14 cellular contexts compared by ENCODE assay signal in the genomic region with DNA sequence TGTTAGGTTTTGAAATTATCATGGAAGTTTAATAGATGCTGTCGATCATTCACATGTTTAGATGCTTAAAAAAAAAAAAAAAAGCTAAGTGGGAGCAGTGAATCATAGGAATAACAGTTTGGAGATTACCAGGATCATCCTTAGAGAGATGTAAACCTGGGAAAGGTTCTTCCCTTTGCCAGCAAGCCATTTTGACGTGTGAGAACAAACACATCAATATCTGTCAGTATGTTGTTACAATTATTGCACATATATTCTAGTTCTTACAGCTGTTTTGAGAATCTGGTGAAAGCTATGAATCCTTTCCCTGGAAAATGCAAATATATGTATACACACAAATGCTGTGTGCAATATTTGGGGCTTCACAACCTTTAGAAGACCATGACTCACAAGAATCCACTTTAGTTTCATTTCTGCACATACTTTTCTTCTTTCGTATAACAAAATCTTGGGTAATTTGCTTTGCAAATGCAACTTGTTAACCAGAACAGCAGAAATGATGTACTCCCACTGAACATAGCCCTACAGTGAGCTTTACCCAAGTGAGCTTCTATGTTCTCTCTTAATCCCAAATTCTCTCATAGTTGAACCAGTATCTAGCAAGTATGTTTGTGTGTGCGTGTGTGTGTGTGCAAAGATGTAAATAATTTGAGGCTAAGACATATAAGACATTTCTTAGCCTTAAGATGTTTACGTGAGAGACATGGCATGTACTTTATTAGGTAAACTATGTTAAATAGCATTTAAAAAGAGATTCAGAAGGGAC. TPM values are rescaled to one million over a fixed set of nuclear protein-coding genes. Genes with fewer than 3 reads are reported as not detected.
A peak's percentile ranks its signal among the peaks of the same experiment; 100 is the strongest.
DNase-seq lines count a peak whose midpoint lies in the region; ATAC-seq, FAIRE-seq and TF ChIP-seq lines count a peak whose summit lies in the region.
"Had no signal": no experiment of that assay in that cellular context is flagged by ENCODE, and none has a peak within 500 bp of the region (broad histone marks: within the 10 kb centered on the region; RNA-seq: fewer than 3 reads in every experiment).

No MANE protein-coding gene starts in this region.

- no peak for TF ChIP-seq EP300 in A549 (IDR thresholded peaks at IDR 0.05)

- TF ChIP-seq CTCF in A549 (IDR thresholded peaks at IDR 0.05) (no peak), mammary epithelial cell (conservative IDR thresholded peaks at IDR 0.05 in 1 of 2, IDR thresholded peaks at IDR 0.05 in 1 of 2; ENCODE audit: extremely low read depth in 1 of 2, insufficient read depth in 1 of 2, low read depth in 1 of 2, low read length in 2 of 2) (no peak)

- H3K27ac ChIP-seq in A549 (peak overlapping the region in 1 of 2 experiments; percentile 9; a peak in 1 of 6 replicates), mammary epithelial cell (ENCODE audit: insufficient read depth, low read depth, low read length) (no peak overlapping the region)

- peak overlapping the region; percentile 43 for H3K27ac Mint-ChIP-seq in activated naive CD8-positive, alpha-beta T cell
- H3K27ac Mint-ChIP-seq: progenitor cell of endocrine pancreas had no signal

- H3K9me3 Mint-ChIP-seq in activated naive CD8-positive, alpha-beta T cell (ENCODE audit: low read depth) = no peaks in the 10 kb centered on the region

- H3K36me3 Mint-ChIP-seq in activated naive CD8-positive, alpha-beta T cell = peaks cover 29% of the 10 kb centered on the region

- no peak for ATAC-seq in A549
- ATAC-seq in GM18867 (IDR thresholded peaks at IDR 0.05; ENCODE audit: unreplicated experiment) = peak; percentile 62
- peak; percentile 58 for ATAC-seq in HG03280 (IDR thresholded peaks at IDR 0.05; ENCODE audit: unreplicated experiment)

- no peak overlapping the region for H3K9ac ChIP-seq in mammary epithelial cell (ENCODE audit: insufficient read depth, low read length)

- H3K9me3 ChIP-seq in A549 = no peaks in the 10 kb centered on the region
- no peaks in the 10 kb centered on the region for H3K9me3 ChIP-seq in mammary epithelial cell (replicated peaks; ENCODE audit: insufficient read depth, low read length)
- H3K9me3 ChIP-seq: BLaER1 treated with 17β-estradiol and CSF1 and Interleukin-3, amounts not matched to agents 10 nM and 100 nM had no signal

- BruUV-seq in mammary epithelial cell (replicated peaks; lab: Mats Ljungman, UMichigan) = no TSS peak

- H3K4me1 ChIP-seq in A549 (peaks cover 13% of the 10 kb centered on the region), mammary epithelial cell (ENCODE audit: insufficient read depth, low read length) (no peaks in the 10 kb centered on the region)

- peaks cover 51% of the 10 kb centered on the region for H3K36me3 ChIP-seq in mammary epithelial cell (ENCODE audit: insufficient read depth, low read length)

- 82% methylated on average over 5 of the region's 5 CpGs for WGBS in A549 (ENCODE audit: missing lambda C conversion rate)
- 82% methylated on average over 5 of the region's 5 CpGs for WGBS in mammary epithelial cell (ENCODE audit: low coverage, missing lambda C conversion rate)

- H3K79me2 ChIP-seq in mammary epithelial cell (ENCODE audit: insufficient read depth, low read length) = peaks cover 16% of the 10 kb centered on the region

- intact Hi-C loops in mammary epithelial cell (cut with micrococcal nuclease) = loop anchor here (5.0 kb wide), 2 partner anchors 76 to 261 kb away; no protein-coding TSS in a partner anchor

- in situ Hi-C loops in mammary epithelial cell (cut with MboI; ENCODE audit: low sequenced_read_pairs in 2 of 2) = loop anchor here in 1 of 2 donors (10.0 kb wide), 1 partner anchor 333 kb away; no protein-coding TSS in a partner anchor

- no peak overlapping the region for H3K4me3 ChIP-seq in A549
- H3K4me3 ChIP-seq in mammary epithelial cell (replicated peaks in 1 of 3; ENCODE audit: insufficient read depth in 1 of 3, low read depth in 2 of 3, low read length in 3 of 3) = no peak overlapping the region
- H3K4me3 ChIP-seq: BLaER1 treated with 17β-estradiol and CSF1 and Interleukin-3, amounts not matched to agents 10 nM and 100 nM had no signal

- H2AFZ ChIP-seq in mammary epithelial cell (ENCODE audit: low read depth, low read length) = no peak overlapping the region

- peaks cover 62% of the 10 kb centered on the region for H3K4me1 Mint-ChIP-seq in activated naive CD8-positive, alpha-beta T cell (ENCODE audit: low read depth)

- FAIRE-seq in A549 (lab: Jason Lieb, UNC) = no peak
- FAIRE-seq: HTR-8/SVneo had no signal

- no peak for TF ChIP-seq RAD21 in A549 (conservative IDR thresholded peaks at IDR 0.05 in 1 of 2, IDR thresholded peaks at IDR 0.05 in 1 of 2)

- no peaks in the 10 kb centered on the region for H3K27me3 ChIP-seq in mammary epithelial cell (ENCODE audit: insufficient read depth, low read length)
- H3K27me3 ChIP-seq: BLaER1 treated with 17β-estradiol and CSF1 and Interleukin-3, amounts not matched to agents 10 nM and 100 nM had no signal

- peak overlapping the region; percentile 21 for H3K4me3 Mint-ChIP-seq in activated naive CD8-positive, alpha-beta T cell

- TF ChIP-seq POLR2A in A549 (IDR thresholded peaks at IDR 0.05; ENCODE audit: low read length) = no peak

- no peaks in the 10 kb centered on the region for H3K27me3 Mint-ChIP-seq in activated naive CD8-positive, alpha-beta T cell
- H3K27me3 Mint-ChIP-seq: progenitor cell of endocrine pancreas had no signal

- CTCF ChIA-PET in A549 (lab: Yijun Ruan, JAX) = interaction anchor here (1.2 to 1.3 kb wide), 2 partner anchors 9 to 12 kb away, joined by 4 to 7 read pairs; a partner anchor contains a TSS
- CTCF ChIA-PET in mammary epithelial cell (lab: Charles Lee; ENCODE audit: low non-redundant PET) = interaction anchor here (0.6 kb wide), 1 partner anchor 290 kb away, joined by 6 read pairs; no protein-coding TSS in a partner anchor

- POLR2A ChIA-PET in A549 (lab: Yijun Ruan, JAX) = interaction anchor here (0.5 to 2.0 kb wide), 3 partner anchors 12 to 364 kb away, joined by 3 to 8 read pairs (median 5); a partner anchor contains a TSS

- H4K20me1 ChIP-seq in mammary epithelial cell (ENCODE audit: insufficient read depth, low read length) = no peaks in the 10 kb centered on the region

- dilution Hi-C loops in mammary epithelial cell (cut with HindIII; ENCODE audit: low sequenced_read_pairs) = loop anchor here (25.0 kb wide), 1 partner anchor 326 kb away; no protein-coding TSS in a partner anchor

- H3K4me2 ChIP-seq in A549 (no peak overlapping the region), mammary epithelial cell (ENCODE audit: insufficient read depth, low read depth, low read length) (no peak overlapping the region)

- DNase-seq in A549 (ENCODE audit: low read depth in 1 of 2, low spot score in 1 of 2) (no peak), mammary epithelial cell (no peak), NCI-H774 (lab: John Stamatoyannopoulos, UW) (no peak), H4 (ENCODE audit: low spot score) (no peak)
- no peak for DNase-seq in activated CD4-positive, alpha-beta T cell treated with anti-CD3 and anti-CD28 coated beads for 1 hour
- DNase-seq: activated CD4-positive, CD25-positive, alpha-beta regulatory T cell; cerebellar nuclear complex; NCI-H524 had no signal

TF ChIP-seq in A549, 52 proteins besides CTCF, POLR2A, EP300 and RAD21:
- TF ChIP-seq RNF2 (IDR thresholded peaks at IDR 0.05; ENCODE audit: borderline replicate concordance, low read depth) = no peak
- no peak for TF ChIP-seq SREBF2 (IDR thresholded peaks at IDR 0.05)
- TF ChIP-seq MAZ (IDR thresholded peaks at IDR 0.05; ENCODE audit: borderline replicate concordance, low read depth, low read length) = no peak
- TF ChIP-seq HEYL (CRISPR knock-in tag; IDR thresholded peaks at IDR 0.05) = no peak
- TF ChIP-seq FOSB (CRISPR knock-in tag; IDR thresholded peaks at IDR 0.05) = peak; percentile 42; the same call in 1 of the 2 replicates

RNA-seq across cellular contexts. Expression of a gene that starts 12.1 kb away (rescaled TPM):
- 32.9 and 36.1 TPM in 2 replicates for polyA plus RNA-seq in A549 (2011; rRNA removed)
- polyA plus RNA-seq in A549 (2012; cell fraction: cytosol; rRNA removed) = 10.4 and 12.9 TPM in 2 replicates
- polyA plus RNA-seq in A549 (2012; cell fraction: nucleus; rRNA removed) = 63.5 and 66.0 TPM in 2 replicates
- 14.4 to 19.8 TPM (median 16.6 TPM) in 3 replicates for polyA plus RNA-seq in A549 (2017; fragmentation: RNase III; extraction: RNeasy Plus Mini Kit Qiagen cat#74134 plus additional on column Dnase treatment)
- 108 and 121 TPM in 2 replicates for polyA minus RNA-seq in A549 (2011; rRNA and poly(A)+ RNA removed)
- total RNA-seq in mammary epithelial cell = 10 to 100 TPM; 27.0 to 85.8 TPM
- 15.3 TPM for polyA plus RNA-seq in mammary epithelial cell
- 32.8 TPM for polyA minus RNA-seq in mammary epithelial cell
- total RNA-seq in H4 (2014; rRNA removed; shearing (Covaris generic)) = 0.81 and 8.0 TPM in 2 replicates

Comparison
In these comparisons a context has a peak if more than half of its experiments do, and no peak if none do; other contexts are left out.
1. ATAC-seq: peak in GM18867 (single experiment) and HG03280 (single experiment); none in A549 (0 of 2).